ENCODE assay signal across 12 cellular contexts in genomic region chr7:55469271-55469681, GRCh38.
DNase-seq lines count a peak whose midpoint lies in the region; ATAC-seq, FAIRE-seq and TF ChIP-seq lines count a peak whose summit lies in the region.
"Had no signal": no experiment of that assay in that cellular context is flagged by ENCODE, and none has a peak within 500 bp of the region (broad histone marks: within the 10 kb centered on the region; RNA-seq: fewer than 3 reads in every experiment).

No MANE protein-coding gene starts in this region.

- H4K8ac ChIP-seq in trophoblast cell (ENCODE audit: low read depth, low read length) = no peak overlapping the region

- H3K9ac ChIP-seq in trophoblast cell (ENCODE audit: low read length) = no peak overlapping the region

- no peak overlapping the region for H3K18ac ChIP-seq in trophoblast cell (ENCODE audit: low read length)

- H3K27ac ChIP-seq in Peyer's patch (peak overlapping the region in 3 of 4 donors; percentile 34 to 69 (median 49)), small intestine (ENCODE audit: low read depth in 1 of 2, low read length in 1 of 2) (peak overlapping the region in 1 of 2 donors; percentile 53), trophoblast cell (ENCODE audit: low read depth, low read length) (no peak overlapping the region), RWPE1 (no peak overlapping the region)
- H3K27ac ChIP-seq: gastroesophageal sphincter, neutrophil had no signal

- H4K91ac ChIP-seq in trophoblast cell (ENCODE audit: low read depth, low read length) = no peak overlapping the region

- TF ChIP-seq CTCF in Peyer's patch (IDR thresholded peaks at IDR 0.05) = no peak
- TF ChIP-seq CTCF in brain (conservative IDR thresholded peaks at IDR 0.05) = no peak
- TF ChIP-seq CTCF in RWPE1 (conservative IDR thresholded peaks at IDR 0.05; ENCODE audit: low read depth) = no peak

- no peak overlapping the region for H3K23ac ChIP-seq in trophoblast cell (ENCODE audit: low read length)

- peaks cover 12% of the 10 kb centered on the region for H3K9me3 Mint-ChIP-seq in activated CD4-positive, alpha-beta T cell treated with anti-CD3 and anti-CD28 coated beads, Interleukin-2, amount 10 ng/mL, durations not matched to agents 7 days and 5 days
- peaks cover 5 to 15% (median 8%) of the 10 kb centered on the region in 5 experiments for H3K9me3 Mint-ChIP-seq in brain

- peak overlapping the region; percentile 8 for H3K4me3 Mint-ChIP-seq in activated CD4-positive, alpha-beta T cell treated with anti-CD3 and anti-CD28 coated beads, Interleukin-2, amount 10 ng/mL, durations not matched to agents 7 days and 5 days
- H3K4me3 Mint-ChIP-seq in brain = no peak overlapping the region

- WGBS in small intestine, 3 donors = 63 to 75% (median 65%) methylated on average over 2 of the region's 2 CpGs
- WGBS in trophoblast cell (ENCODE audit: extremely low coverage, insufficient coverage, insufficient read length) = no CpG with 5 or more reads among the region's 2 CpGs

- no peak overlapping the region for H2AFZ ChIP-seq in trophoblast cell (ENCODE audit: insufficient read depth, low read length, poor library complexity)

- POLR2A ChIA-PET in activated CD4-positive, alpha-beta T cell treated with anti-CD3 and anti-CD28 coated beads, Interleukin-2, amount 10 ng/mL, durations not matched to agents 7 days and 5 days (lab: Charles Lee) = no interaction called here
- POLR2A ChIA-PET in RWPE1 (lab: Yijun Ruan, JAX; ENCODE audit: low non-redundant PET) = no interaction called here

- H2BK5ac ChIP-seq in trophoblast cell (ENCODE audit: low read depth, low read length, poor library complexity) = no peak overlapping the region

- ATAC-seq in left lobe of liver = no peak
- ATAC-seq: gastroesophageal sphincter had no signal

- no peaks in the 10 kb centered on the region for H3K27me3 ChIP-seq in Peyer's patch
- no peaks in the 10 kb centered on the region for H3K27me3 ChIP-seq in small intestine (ENCODE audit: control insufficient read depth in 2 of 2, insufficient read depth in 2 of 2, low read length in 2 of 2)
- no peaks in the 10 kb centered on the region for H3K27me3 ChIP-seq in trophoblast cell (ENCODE audit: insufficient read depth, low read length)
- H3K27me3 ChIP-seq: gastroesophageal sphincter, neutrophil had no signal

- no peak for FAIRE-seq in small intestine (lab: Jason Lieb, UNC)

- no peaks in the 10 kb centered on the region for H3K79me2 ChIP-seq in trophoblast cell (ENCODE audit: control insufficient read depth, insufficient read depth, low read length, poor library complexity)

- no peaks in the 10 kb centered on the region for H3K79me1 ChIP-seq in trophoblast cell (ENCODE audit: low read length)

- H4K12ac ChIP-seq in trophoblast cell (ENCODE audit: low read depth, low read length) = no peak overlapping the region

- peak; percentile 64 for DNase-seq in activated CD4-positive, alpha-beta T cell treated with anti-CD3 and anti-CD28 coated beads, Interleukin-2, amount 10 ng/mL, durations not matched to agents 7 days and 5 days
- no peak for DNase-seq in activated CD4-positive, alpha-beta T cell treated with anti-CD3 and anti-CD28 coated beads, Interleukin-2, amount 50 U/mL, for 4 hours
- peak in 2 of 3 donors; percentile 62 to 68 for DNase-seq in Peyer's patch
- DNase-seq in small intestine = peak; percentile 19
- no peak for DNase-seq in left lobe of liver (ENCODE audit: low spot score)
- no peak for DNase-seq in trophoblast cell
- DNase-seq in RWPE1 (ENCODE audit: low spot score) = no peak
- DNase-seq: left cardiac atrium, NCI-H2029 had no signal

- H3K27me3 Mint-ChIP-seq in activated CD4-positive, alpha-beta T cell treated with anti-CD3 and anti-CD28 coated beads, Interleukin-2, amount 10 ng/mL, durations not matched to agents 7 days and 5 days = no peaks in the 10 kb centered on the region
- H3K27me3 Mint-ChIP-seq in brain = no peaks in the 10 kb centered on the region

- H3K4me1 ChIP-seq in Peyer's patch = peaks cover 0 to 4% (median 0%) of the 10 kb centered on the region in 4 donors
- H3K4me1 ChIP-seq in small intestine (ENCODE audit: control insufficient read depth in 2 of 2, insufficient read depth in 1 of 2, low read depth in 1 of 2, low read length in 1 of 2) = no peaks in the 10 kb centered on the region
- H3K4me1 ChIP-seq in trophoblast cell (ENCODE audit: control insufficient read depth in 1 of 2, insufficient read depth in 2 of 2, low read length in 2 of 2) = peaks cover 0 to 2% of the 10 kb centered on the region in 2 experiments
- H3K4me1 ChIP-seq: gastroesophageal sphincter had no signal

- CTCF ChIA-PET in activated CD4-positive, alpha-beta T cell treated with anti-CD3 and anti-CD28 coated beads, Interleukin-2, amount 10 ng/mL, durations not matched to agents 7 days and 5 days (lab: Charles Lee) = interaction anchor here (1.0 kb wide), 1 partner anchor 160 kb away, joined by 3 read pairs; no protein-coding TSS in a partner anchor
- CTCF ChIA-PET in RWPE1 (lab: Yijun Ruan, JAX) = interaction anchor here (0.6 to 0.7 kb wide), 2 partner anchors 45 to 458 kb away, joined by 3 to 4 read pairs; no protein-coding TSS in a partner anchor

- H2BK120ac ChIP-seq in trophoblast cell (ENCODE audit: insufficient read depth, low read length, poor library complexity) = no peak overlapping the region

- H3K14ac ChIP-seq in trophoblast cell (ENCODE audit: low read length) = no peak overlapping the region

- no peak for TF ChIP-seq POLR2A in Peyer's patch (IDR thresholded peaks at IDR 0.05)

- H3K36me3 Mint-ChIP-seq in activated CD4-positive, alpha-beta T cell treated with anti-CD3 and anti-CD28 coated beads, Interleukin-2, amount 10 ng/mL, durations not matched to agents 7 days and 5 days (ENCODE audit: low read depth) = peaks cover 61% of the 10 kb centered on the region
- H3K36me3 Mint-ChIP-seq in brain = peaks cover 43% of the 10 kb centered on the region

- H3K4ac ChIP-seq in trophoblast cell (ENCODE audit: low read depth, low read length) = no peak overlapping the region

- H3K9me3 ChIP-seq in Peyer's patch (no peaks in the 10 kb centered on the region), small intestine (ENCODE audit: control insufficient read depth, low read depth) (no peaks in the 10 kb centered on the region), trophoblast cell (ENCODE audit: insufficient read depth, low read depth, low read length) (peaks cover 3% of the 10 kb centered on the region)
- H3K9me3 ChIP-seq: gastroesophageal sphincter, neutrophil had no signal

- H3K27ac Mint-ChIP-seq in activated CD4-positive, alpha-beta T cell treated with anti-CD3 and anti-CD28 coated beads, Interleukin-2, amount 10 ng/mL, durations not matched to agents 7 days and 5 days = peak overlapping the region; percentile 92
- peak overlapping the region in 4 of 5 experiments; percentile 27 to 94 (median 65) for H3K27ac Mint-ChIP-seq in brain

- no peak overlapping the region for H3K4me2 ChIP-seq in trophoblast cell (ENCODE audit: low read length)

- peaks cover 55% of the 10 kb centered on the region for H3K4me1 Mint-ChIP-seq in activated CD4-positive, alpha-beta T cell treated with anti-CD3 and anti-CD28 coated beads, Interleukin-2, amount 10 ng/mL, durations not matched to agents 7 days and 5 days
- peaks cover 23% of the 10 kb centered on the region for H3K4me1 Mint-ChIP-seq in brain

- peaks cover 0 to 34% (median 0%) of the 10 kb centered on the region in 3 donors for H3K36me3 ChIP-seq in Peyer's patch
- peaks cover 7% of the 10 kb centered on the region in 2 donors for H3K36me3 ChIP-seq in small intestine (ENCODE audit: control insufficient read depth in 2 of 2, insufficient read depth in 2 of 2, low read length in 2 of 2)
- H3K36me3 ChIP-seq in trophoblast cell (ENCODE audit: control insufficient read depth in 1 of 2, insufficient read depth in 2 of 2, low read length in 2 of 2) = peaks cover 5 to 8% of the 10 kb centered on the region in 2 experiments

- no peak overlapping the region for H3K4me3 ChIP-seq in Peyer's patch
- no peak overlapping the region for H3K4me3 ChIP-seq in small intestine (ENCODE audit: low read depth in 1 of 2, low read length in 2 of 2)
- H3K4me3 ChIP-seq in trophoblast cell (ENCODE audit: low read depth, low read length) = no peak overlapping the region
- H3K4me3 ChIP-seq: gastroesophageal sphincter had no signal

- H2BK12ac ChIP-seq in trophoblast cell (ENCODE audit: low read length) = no peak overlapping the region

- no peak overlapping the region for H2AK5ac ChIP-seq in trophoblast cell (ENCODE audit: low read length)

Comparison
In these comparisons a context has a peak if more than half of its experiments do, and no peak if none do; other contexts are left out.
1. DNase-seq: peak in activated CD4-positive, alpha-beta T cell treated with anti-CD3 and anti-CD28 coated beads, Interleukin-2, amount 10 ng/mL, durations not matched to agents 7 days and 5 days (single experiment), Peyer's patch (2 of 3) and small intestine (single experiment); none in activated CD4-positive, alpha-beta T cell treated with anti-CD3 and anti-CD28 coated beads, Interleukin-2, amount 50 U/mL, for 4 hours (0 of 2), left lobe of liver (single experiment), trophoblast cell (0 of 2) and RWPE1 (single experiment).
2. H3K27ac ChIP-seq: peak in Peyer's patch (3 of 4); none in trophoblast cell (single experiment) and RWPE1 (single experiment).